1 cellular context compared by ENCODE assay signal in genomic region chr15:75606026-75606425, GRCh38.
TF ChIP-seq lines count a peak whose summit lies in the region.

No MANE protein-coding gene starts in this region.

TF ChIP-seq in H1, 55 proteins besides CTCF, POLR2A, EP300 and RAD21:
- TF ChIP-seq POU5F1 (IDR thresholded peaks at IDR 0.05; ENCODE audit: low read depth, low read length) (no peak), GABPA (IDR thresholded peaks at IDR 0.05; ENCODE audit: borderline replicate concordance, insufficient read depth, low read length) (no peak), SAP30 (IDR thresholded peaks at IDR 0.05; ENCODE audit: insufficient read depth, insufficient replicate concordance, low read length) (no peak), JUND (IDR thresholded peaks at IDR 0.05; ENCODE audit: low read length) (no peak), KDM5A (IDR thresholded peaks at IDR 0.05; ENCODE audit: low read length) (no peak), MAFK (IDR thresholded peaks at IDR 0.05; ENCODE audit: low read depth, low read length) (no peak), SP2 (IDR thresholded peaks at IDR 0.05; ENCODE audit: low read length) (no peak), JUN (IDR thresholded peaks at IDR 0.05; ENCODE audit: low read depth, low read length) (no peak), CBX5 (IDR thresholded peaks at IDR 0.05; ENCODE audit: low read depth, low read length) (no peak), E2F6 (IDR thresholded peaks at IDR 0.05) (no peak), BACH1 (IDR thresholded peaks at IDR 0.05; ENCODE audit: low read length) (no peak), ATF2 (IDR thresholded peaks at IDR 0.05; ENCODE audit: low read length) (no peak), SRF (IDR thresholded peaks at IDR 0.05; ENCODE audit: low read depth, low read length) (no peak), KDM4A (IDR thresholded peaks at IDR 0.05; ENCODE audit: low read depth, low read length, severe bottlenecking) (no peak), USF2 (IDR thresholded peaks at IDR 0.05; ENCODE audit: low read length) (no peak), CBX8 (IDR thresholded peaks at IDR 0.05; ENCODE audit: borderline replicate concordance, low read depth, low read length) (no peak), YY1 (IDR thresholded peaks at IDR 0.05; ENCODE audit: low read depth, low read length) (no peak), TAF7 (optimal IDR thresholded peaks at IDR 0.05; ENCODE audit: borderline replicate concordance, low read depth, low read length) (no peak), EZH2 (IDR thresholded peaks at IDR 0.05; ENCODE audit: low read depth, low read length, severe bottlenecking) (no peak)
